Comparison of ENCODE assay signal across 8 cellular contexts in the genomic region with DNA sequence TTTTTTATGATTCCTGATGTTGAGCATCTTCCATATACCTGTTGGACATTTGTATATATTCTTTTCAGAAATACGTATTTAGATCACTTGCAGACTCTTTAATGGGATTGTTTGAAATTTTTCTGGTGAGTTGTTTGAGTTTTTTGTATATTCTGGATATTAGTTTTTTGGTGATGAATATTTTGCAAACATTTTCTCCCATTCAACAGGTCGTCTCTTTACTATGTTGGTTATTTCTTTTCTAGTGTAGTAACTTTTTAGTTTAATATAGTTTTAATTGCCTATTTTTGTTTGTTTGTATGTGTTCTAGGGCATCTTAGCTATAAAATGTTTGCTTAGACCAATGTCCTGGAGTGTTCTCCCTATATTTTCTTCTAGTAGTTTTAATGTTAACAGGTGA.
"Had no signal": no experiment of that assay in that cellular context is flagged by ENCODE, and none has a peak within 500 bp of the region (broad histone marks: within the 10 kb centered on the region; RNA-seq: fewer than 3 reads in every experiment).

No MANE protein-coding gene starts in this region.

- H3K4me2 ChIP-seq: GM23338 had no signal

- H2AFZ ChIP-seq: GM23248 had no signal

- H3K27ac ChIP-seq: GM23248 had no signal

- H3K36me3 ChIP-seq: HAP-1 had no signal

- H3K4me1 ChIP-seq: HAP-1 had no signal

- H3K4me3 ChIP-seq: GM23248, GM23338, HAP-1 had no signal

- DNase-seq: GM23248, GOT3, H7, H9, HCEC 1CT, HFFc6 had no signal

- H3K9ac ChIP-seq: GM23248 had no signal

- H3K9me3 ChIP-seq: HAP-1 had no signal
